In the genomic region with DNA sequence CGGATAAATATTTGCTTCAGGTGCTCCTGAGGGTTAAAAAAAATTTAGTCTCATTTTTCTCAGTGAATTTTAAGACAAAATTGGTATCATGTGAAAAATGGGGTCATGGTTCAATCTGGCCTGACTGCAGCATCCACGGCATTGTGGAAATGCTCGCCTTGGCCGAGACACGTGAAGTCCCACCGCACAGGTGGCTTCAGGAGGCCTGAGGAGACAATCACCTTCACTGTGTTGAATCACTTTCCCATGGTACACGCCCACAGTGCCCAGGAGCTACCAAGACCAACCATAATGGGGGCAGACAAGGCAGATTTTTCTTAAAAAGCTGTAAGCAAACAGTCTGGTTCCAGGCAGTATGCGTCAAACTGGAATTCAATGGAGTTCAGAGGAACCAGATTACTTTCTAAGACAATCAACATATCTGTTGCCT, we compare ENCODE assay signal across 1 cellular context.
TF ChIP-seq lines count a peak whose summit lies in the region.

No MANE protein-coding gene starts in this region.

TF ChIP-seq in K562, 482 proteins besides CTCF, POLR2A, EP300 and RAD21 (continues in another document):
- TF ChIP-seq MTF1 (CRISPR knock-in tag; IDR thresholded peaks at IDR 0.05; ENCODE audit: borderline replicate concordance) (no peak), FOXP1 (CRISPR knock-in tag; IDR thresholded peaks at IDR 0.05) (no peak), EHMT2 (IDR thresholded peaks at IDR 0.05) (no peak), JUNB (CRISPR knock-in tag; conservative IDR thresholded peaks at IDR 0.05) (no peak), PHB (CRISPR knock-in tag; IDR thresholded peaks at IDR 0.05) (no peak), HDAC2 (IDR thresholded peaks at IDR 0.05) (no peak), TEAD2 (tag; IDR thresholded peaks at IDR 0.05) (no peak), ASH1L (IDR thresholded peaks at IDR 0.05; ENCODE audit: borderline replicate concordance, low read depth, partially characterized antibody) (no peak), ZEB2 (IDR thresholded peaks at IDR 0.05) (no peak), RB1 (IDR thresholded peaks at IDR 0.05; ENCODE audit: low read depth) (no peak), SIN3B (IDR thresholded peaks at IDR 0.05; ENCODE audit: low read depth) (no peak), ARID2 (IDR thresholded peaks at IDR 0.05) (no peak), ZNF77 (CRISPR knock-in tag; IDR thresholded peaks at IDR 0.05) (no peak), MBD2 (IDR thresholded peaks at IDR 0.05; ENCODE audit: borderline replicate concordance, low read depth) (no peak), GABPA (tag; conservative IDR thresholded peaks at IDR 0.05; ENCODE audit: low read depth) (0 out of 2 replicates have a peak, but pooled peaks have one; percentile 10), KLF13 (tag; IDR thresholded peaks at IDR 0.05; ENCODE audit: borderline replicate concordance, low read depth) (peak; percentile 59; the same call in 1 of the 2 replicates), PYGO2 (tag; IDR thresholded peaks at IDR 0.05) (peak; percentile 58; the same call in 1 of the 2 replicates), TRIM24 (IDR thresholded peaks at IDR 0.05) (no peak), ILK (tag; IDR thresholded peaks at IDR 0.05; ENCODE audit: borderline replicate concordance, low read depth) (no peak), TCF7L2 (IDR thresholded peaks at IDR 0.05; ENCODE audit: low read depth, low read length) (no peak), PHF8 (IDR thresholded peaks at IDR 0.05; ENCODE audit: borderline replicate concordance, low read length) (no peak), ZNF311 (CRISPR knock-in tag; IDR thresholded peaks at IDR 0.05) (peak; percentile 48; the same call in 1 of the 2 replicates), GABPB2 (CRISPR knock-in tag; conservative IDR thresholded peaks at IDR 0.05) (no peak), KLF6 (CRISPR knock-in tag; IDR thresholded peaks at IDR 0.05; ENCODE audit: borderline replicate concordance) (peak; percentile 55; the same call in 1 of the 2 replicates), GTF2F1 (IDR thresholded peaks at IDR 0.05; ENCODE audit: low read depth, low read length) (no peak), MECOM (CRISPR knock-in tag; IDR thresholded peaks at IDR 0.05) (peak; percentile 44; the same call in 1 of the 2 replicates), BCL6 (CRISPR knock-in tag; IDR thresholded peaks at IDR 0.05) (0 out of 2 replicates have a peak, but pooled peaks have one; percentile 52), NFXL1 (CRISPR knock-in tag; IDR thresholded peaks at IDR 0.05) (0 out of 2 replicates have a peak, but pooled peaks have one; percentile 25), GTF2A2 (tag; IDR thresholded peaks at IDR 0.05) (peak; percentile 73; the same call in 1 of the 2 replicates), RBM34 (IDR thresholded peaks at IDR 0.05; ENCODE audit: borderline replicate concordance, insufficient read depth, low read length) (no peak), L3MBTL2 (IDR thresholded peaks at IDR 0.05) (no peak), MTA1 (IDR thresholded peaks at IDR 0.05; ENCODE audit: borderline replicate concordance) (no peak), CREM (IDR thresholded peaks at IDR 0.05; ENCODE audit: low read depth) (no peak), DMBX1 (CRISPR knock-in tag; IDR thresholded peaks at IDR 0.05; ENCODE audit: borderline replicate concordance) (peak; percentile 52; the same call in 1 of the 2 replicates), ZNF57 (CRISPR knock-in tag; IDR thresholded peaks at IDR 0.05) (no peak), CREBBP (IDR thresholded peaks at IDR 0.05; ENCODE audit: low read depth, low read length) (no peak), NR1H2 (CRISPR knock-in tag; IDR thresholded peaks at IDR 0.05) (no peak), POLR2AphosphoS5 (IDR thresholded peaks at IDR 0.05; ENCODE audit: control insufficient read depth, insufficient read depth, low read depth, low read length) (no peak), ZSCAN32 (CRISPR knock-in tag; IDR thresholded peaks at IDR 0.05) (no peak), ZNF583 (CRISPR knock-in tag; IDR thresholded peaks at IDR 0.05) (no peak), ZNF507 (tag; conservative IDR thresholded peaks at IDR 0.05) (no peak), NR2C1 (IDR thresholded peaks at IDR 0.05) (no peak), NR2C1 (tag; IDR thresholded peaks at IDR 0.05) (peak; percentile 59), FOXJ3 (CRISPR knock-in tag; IDR thresholded peaks at IDR 0.05) (no peak), NR2C2 (CRISPR knock-in tag; IDR thresholded peaks at IDR 0.05) (no peak), NR2C2 (tag; IDR thresholded peaks at IDR 0.05) (peak; percentile 71), SRSF9 (IDR thresholded peaks at IDR 0.05; ENCODE audit: borderline replicate concordance, low read depth, low read length) (no peak)
- TF ChIP-seq, protein P1, sequence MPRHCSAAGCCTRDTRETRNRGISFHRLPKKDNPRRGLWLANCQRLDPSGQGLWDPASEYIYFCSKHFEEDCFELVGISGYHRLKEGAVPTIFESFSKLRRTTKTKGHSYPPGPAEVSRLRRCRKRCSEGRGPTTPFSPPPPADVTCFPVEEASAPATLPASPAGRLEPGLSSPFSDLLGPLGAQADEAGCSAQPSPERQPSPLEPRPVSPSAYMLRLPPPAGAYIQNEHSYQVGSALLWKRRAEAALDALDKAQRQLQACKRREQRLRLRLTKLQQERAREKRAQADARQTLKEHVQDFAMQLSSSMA (CRISPR knock-in tag; IDR thresholded peaks at IDR 0.05): no peak
- TF ChIP-seq, protein P2, sequence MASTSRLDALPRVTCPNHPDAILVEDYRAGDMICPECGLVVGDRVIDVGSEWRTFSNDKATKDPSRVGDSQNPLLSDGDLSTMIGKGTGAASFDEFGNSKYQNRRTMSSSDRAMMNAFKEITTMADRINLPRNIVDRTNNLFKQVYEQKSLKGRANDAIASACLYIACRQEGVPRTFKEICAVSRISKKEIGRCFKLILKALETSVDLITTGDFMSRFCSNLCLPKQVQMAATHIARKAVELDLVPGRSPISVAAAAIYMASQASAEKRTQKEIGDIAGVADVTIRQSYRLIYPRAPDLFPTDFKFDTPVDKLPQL (IDR thresholded peaks at IDR 0.05; ENCODE audit: extremely low read depth, insufficient read length): no peak
- TF ChIP-seq, protein P3, sequence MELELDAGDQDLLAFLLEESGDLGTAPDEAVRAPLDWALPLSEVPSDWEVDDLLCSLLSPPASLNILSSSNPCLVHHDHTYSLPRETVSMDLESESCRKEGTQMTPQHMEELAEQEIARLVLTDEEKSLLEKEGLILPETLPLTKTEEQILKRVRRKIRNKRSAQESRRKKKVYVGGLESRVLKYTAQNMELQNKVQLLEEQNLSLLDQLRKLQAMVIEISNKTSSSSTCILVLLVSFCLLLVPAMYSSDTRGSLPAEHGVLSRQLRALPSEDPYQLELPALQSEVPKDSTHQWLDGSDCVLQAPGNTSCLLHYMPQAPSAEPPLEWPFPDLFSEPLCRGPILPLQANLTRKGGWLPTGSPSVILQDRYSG (tag; conservative IDR thresholded peaks at IDR 0.05; ENCODE audit: low read depth): 0 out of 2 replicates have a peak, but pooled peaks have one; percentile 30
- TF ChIP-seq, protein P4, sequence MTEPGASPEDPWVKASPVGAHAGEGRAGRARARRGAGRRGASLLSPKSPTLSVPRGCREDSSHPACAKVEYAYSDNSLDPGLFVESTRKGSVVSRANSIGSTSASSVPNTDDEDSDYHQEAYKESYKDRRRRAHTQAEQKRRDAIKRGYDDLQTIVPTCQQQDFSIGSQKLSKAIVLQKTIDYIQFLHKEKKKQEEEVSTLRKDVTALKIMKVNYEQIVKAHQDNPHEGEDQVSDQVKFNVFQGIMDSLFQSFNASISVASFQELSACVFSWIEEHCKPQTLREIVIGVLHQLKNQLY (CRISPR knock-in tag; conservative IDR thresholded peaks at IDR 0.05): peak in 1 of 2 experiments; percentile 81; a peak in 1 of 4 replicates
- TF ChIP-seq, protein P5, sequence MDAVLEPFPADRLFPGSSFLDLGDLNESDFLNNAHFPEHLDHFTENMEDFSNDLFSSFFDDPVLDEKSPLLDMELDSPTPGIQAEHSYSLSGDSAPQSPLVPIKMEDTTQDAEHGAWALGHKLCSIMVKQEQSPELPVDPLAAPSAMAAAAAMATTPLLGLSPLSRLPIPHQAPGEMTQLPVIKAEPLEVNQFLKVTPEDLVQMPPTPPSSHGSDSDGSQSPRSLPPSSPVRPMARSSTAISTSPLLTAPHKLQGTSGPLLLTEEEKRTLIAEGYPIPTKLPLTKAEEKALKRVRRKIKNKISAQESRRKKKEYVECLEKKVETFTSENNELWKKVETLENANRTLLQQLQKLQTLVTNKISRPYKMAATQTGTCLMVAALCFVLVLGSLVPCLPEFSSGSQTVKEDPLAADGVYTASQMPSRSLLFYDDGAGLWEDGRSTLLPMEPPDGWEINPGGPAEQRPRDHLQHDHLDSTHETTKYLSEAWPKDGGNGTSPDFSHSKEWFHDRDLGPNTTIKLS (IDR thresholded peaks at IDR 0.05; ENCODE audit: borderline replicate concordance, low read depth): no peak
- TF ChIP-seq, protein P6, sequence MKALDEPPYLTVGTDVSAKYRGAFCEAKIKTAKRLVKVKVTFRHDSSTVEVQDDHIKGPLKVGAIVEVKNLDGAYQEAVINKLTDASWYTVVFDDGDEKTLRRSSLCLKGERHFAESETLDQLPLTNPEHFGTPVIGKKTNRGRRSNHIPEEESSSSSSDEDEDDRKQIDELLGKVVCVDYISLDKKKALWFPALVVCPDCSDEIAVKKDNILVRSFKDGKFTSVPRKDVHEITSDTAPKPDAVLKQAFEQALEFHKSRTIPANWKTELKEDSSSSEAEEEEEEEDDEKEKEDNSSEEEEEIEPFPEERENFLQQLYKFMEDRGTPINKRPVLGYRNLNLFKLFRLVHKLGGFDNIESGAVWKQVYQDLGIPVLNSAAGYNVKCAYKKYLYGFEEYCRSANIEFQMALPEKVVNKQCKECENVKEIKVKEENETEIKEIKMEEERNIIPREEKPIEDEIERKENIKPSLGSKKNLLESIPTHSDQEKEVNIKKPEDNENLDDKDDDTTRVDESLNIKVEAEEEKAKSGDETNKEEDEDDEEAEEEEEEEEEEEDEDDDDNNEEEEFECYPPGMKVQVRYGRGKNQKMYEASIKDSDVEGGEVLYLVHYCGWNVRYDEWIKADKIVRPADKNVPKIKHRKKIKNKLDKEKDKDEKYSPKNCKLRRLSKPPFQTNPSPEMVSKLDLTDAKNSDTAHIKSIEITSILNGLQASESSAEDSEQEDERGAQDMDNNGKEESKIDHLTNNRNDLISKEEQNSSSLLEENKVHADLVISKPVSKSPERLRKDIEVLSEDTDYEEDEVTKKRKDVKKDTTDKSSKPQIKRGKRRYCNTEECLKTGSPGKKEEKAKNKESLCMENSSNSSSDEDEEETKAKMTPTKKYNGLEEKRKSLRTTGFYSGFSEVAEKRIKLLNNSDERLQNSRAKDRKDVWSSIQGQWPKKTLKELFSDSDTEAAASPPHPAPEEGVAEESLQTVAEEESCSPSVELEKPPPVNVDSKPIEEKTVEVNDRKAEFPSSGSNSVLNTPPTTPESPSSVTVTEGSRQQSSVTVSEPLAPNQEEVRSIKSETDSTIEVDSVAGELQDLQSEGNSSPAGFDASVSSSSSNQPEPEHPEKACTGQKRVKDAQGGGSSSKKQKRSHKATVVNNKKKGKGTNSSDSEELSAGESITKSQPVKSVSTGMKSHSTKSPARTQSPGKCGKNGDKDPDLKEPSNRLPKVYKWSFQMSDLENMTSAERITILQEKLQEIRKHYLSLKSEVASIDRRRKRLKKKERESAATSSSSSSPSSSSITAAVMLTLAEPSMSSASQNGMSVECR (CRISPR knock-in tag; IDR thresholded peaks at IDR 0.05): no peak
- TF ChIP-seq, protein P7, sequence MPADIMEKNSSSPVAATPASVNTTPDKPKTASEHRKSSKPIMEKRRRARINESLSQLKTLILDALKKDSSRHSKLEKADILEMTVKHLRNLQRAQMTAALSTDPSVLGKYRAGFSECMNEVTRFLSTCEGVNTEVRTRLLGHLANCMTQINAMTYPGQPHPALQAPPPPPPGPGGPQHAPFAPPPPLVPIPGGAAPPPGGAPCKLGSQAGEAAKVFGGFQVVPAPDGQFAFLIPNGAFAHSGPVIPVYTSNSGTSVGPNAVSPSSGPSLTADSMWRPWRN (IDR thresholded peaks at IDR 0.05; ENCODE audit: low read depth): no peak
- TF ChIP-seq, protein P8, sequence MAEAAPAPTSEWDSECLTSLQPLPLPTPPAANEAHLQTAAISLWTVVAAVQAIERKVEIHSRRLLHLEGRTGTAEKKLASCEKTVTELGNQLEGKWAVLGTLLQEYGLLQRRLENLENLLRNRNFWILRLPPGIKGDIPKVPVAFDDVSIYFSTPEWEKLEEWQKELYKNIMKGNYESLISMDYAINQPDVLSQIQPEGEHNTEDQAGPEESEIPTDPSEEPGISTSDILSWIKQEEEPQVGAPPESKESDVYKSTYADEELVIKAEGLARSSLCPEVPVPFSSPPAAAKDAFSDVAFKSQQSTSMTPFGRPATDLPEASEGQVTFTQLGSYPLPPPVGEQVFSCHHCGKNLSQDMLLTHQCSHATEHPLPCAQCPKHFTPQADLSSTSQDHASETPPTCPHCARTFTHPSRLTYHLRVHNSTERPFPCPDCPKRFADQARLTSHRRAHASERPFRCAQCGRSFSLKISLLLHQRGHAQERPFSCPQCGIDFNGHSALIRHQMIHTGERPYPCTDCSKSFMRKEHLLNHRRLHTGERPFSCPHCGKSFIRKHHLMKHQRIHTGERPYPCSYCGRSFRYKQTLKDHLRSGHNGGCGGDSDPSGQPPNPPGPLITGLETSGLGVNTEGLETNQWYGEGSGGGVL (CRISPR knock-in tag; IDR thresholded peaks at IDR 0.05): peak; percentile 68; the same call in 1 of the 2 replicates
- TF ChIP-seq, protein P9, sequence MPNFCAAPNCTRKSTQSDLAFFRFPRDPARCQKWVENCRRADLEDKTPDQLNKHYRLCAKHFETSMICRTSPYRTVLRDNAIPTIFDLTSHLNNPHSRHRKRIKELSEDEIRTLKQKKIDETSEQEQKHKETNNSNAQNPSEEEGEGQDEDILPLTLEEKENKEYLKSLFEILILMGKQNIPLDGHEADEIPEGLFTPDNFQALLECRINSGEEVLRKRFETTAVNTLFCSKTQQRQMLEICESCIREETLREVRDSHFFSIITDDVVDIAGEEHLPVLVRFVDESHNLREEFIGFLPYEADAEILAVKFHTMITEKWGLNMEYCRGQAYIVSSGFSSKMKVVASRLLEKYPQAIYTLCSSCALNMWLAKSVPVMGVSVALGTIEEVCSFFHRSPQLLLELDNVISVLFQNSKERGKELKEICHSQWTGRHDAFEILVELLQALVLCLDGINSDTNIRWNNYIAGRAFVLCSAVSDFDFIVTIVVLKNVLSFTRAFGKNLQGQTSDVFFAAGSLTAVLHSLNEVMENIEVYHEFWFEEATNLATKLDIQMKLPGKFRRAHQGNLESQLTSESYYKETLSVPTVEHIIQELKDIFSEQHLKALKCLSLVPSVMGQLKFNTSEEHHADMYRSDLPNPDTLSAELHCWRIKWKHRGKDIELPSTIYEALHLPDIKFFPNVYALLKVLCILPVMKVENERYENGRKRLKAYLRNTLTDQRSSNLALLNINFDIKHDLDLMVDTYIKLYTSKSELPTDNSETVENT (CRISPR knock-in tag; IDR thresholded peaks at IDR 0.05): no peak
- TF ChIP-seq, protein P10, sequence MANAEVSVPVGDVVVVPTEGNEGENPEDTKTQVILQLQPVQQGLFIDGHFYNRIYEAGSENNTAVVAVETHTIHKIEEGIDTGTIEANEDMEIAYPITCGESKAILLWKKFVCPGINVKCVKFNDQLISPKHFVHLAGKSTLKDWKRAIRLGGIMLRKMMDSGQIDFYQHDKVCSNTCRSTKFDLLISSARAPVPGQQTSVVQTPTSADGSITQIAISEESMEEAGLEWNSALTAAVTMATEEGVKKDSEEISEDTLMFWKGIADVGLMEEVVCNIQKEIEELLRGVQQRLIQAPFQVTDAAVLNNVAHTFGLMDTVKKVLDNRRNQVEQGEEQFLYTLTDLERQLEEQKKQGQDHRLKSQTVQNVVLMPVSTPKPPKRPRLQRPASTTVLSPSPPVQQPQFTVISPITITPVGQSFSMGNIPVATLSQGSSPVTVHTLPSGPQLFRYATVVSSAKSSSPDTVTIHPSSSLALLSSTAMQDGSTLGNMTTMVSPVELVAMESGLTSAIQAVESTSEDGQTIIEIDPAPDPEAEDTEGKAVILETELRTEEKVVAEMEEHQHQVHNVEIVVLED (CRISPR knock-in tag; IDR thresholded peaks at IDR 0.05): no peak
